7 cellular contexts compared by ENCODE assay signal in genomic region chr1:45467353-45467752, GRCh38. TPM values are rescaled to one million over a fixed set of nuclear protein-coding genes. Genes with fewer than 3 reads are reported as not detected.
A peak's percentile ranks its signal among the peaks of the same experiment; 100 is the strongest.
DNase-seq lines count a peak whose midpoint lies in the region; ATAC-seq, FAIRE-seq and TF ChIP-seq lines count a peak whose summit lies in the region.
"Not testable (repeated sequence)": the region's sequence is repeated elsewhere in the genome, so short reads cannot be mapped to it uniquely, and the experiment has no call there.

No MANE protein-coding gene starts in this region.

- not testable (repeated sequence) for H3K9me3 ChIP-seq in adrenal gland (replicated peaks in 1 of 3)

- not testable (repeated sequence) for TF ChIP-seq POLR2A in adrenal gland (IDR thresholded peaks at IDR 0.05)

- not testable (repeated sequence) for H3K27me3 Mint-ChIP-seq in memory B cell

- not testable (repeated sequence) for H3K27ac ChIP-seq in adrenal gland

- intact Hi-C loops in adrenal gland (cut with DNase I), result not testable (repeated sequence)

- DNase-seq in GM18507 (ENCODE audit: extremely low spot score, insufficient read length, low read depth), result not testable (repeated sequence)
- DNase-seq in adrenal gland (peak in 5 of 7 donors; percentile 27 to 53 (median 46)), memory B cell (ENCODE audit: low spot score in 2 of 2) (peak in 1 of 2 donors; percentile 28)

- H3K4me3 Mint-ChIP-seq in memory B cell, result peak overlapping the region; percentile 32

- not testable (repeated sequence) for H3K27me3 ChIP-seq in adrenal gland

- H3K4me1 ChIP-seq in adrenal gland (replicated peaks in 1 of 2), result not testable (repeated sequence)

- not testable (repeated sequence) for H3K4me3 ChIP-seq in adrenal gland

- H3K4me1 Mint-ChIP-seq in memory B cell, result peaks cover 22% of the 10 kb centered on the region

- not testable (repeated sequence) for H3K9me3 Mint-ChIP-seq in memory B cell

- not testable (repeated sequence) for H3K36me3 ChIP-seq in adrenal gland (replicated peaks in 1 of 2)

- ATAC-seq in GM19025 (IDR thresholded peaks at IDR 0.05; ENCODE audit: low read depth, unreplicated experiment), result peak; percentile 56
- ATAC-seq in GM21447 (IDR thresholded peaks at IDR 0.05; ENCODE audit: unreplicated experiment), result peak; percentile 65
- peak; percentile 65 for ATAC-seq in HG02759 (IDR thresholded peaks at IDR 0.05; ENCODE audit: unreplicated experiment)
- ATAC-seq in HG03442 (IDR thresholded peaks at IDR 0.05; ENCODE audit: unreplicated experiment), result peak; percentile 50
- peak; percentile 93 for ATAC-seq in memory B cell (ENCODE audit: low read depth)

- not testable (repeated sequence) for TF ChIP-seq CTCF in adrenal gland (IDR thresholded peaks at IDR 0.05)

- not testable (repeated sequence) for H3K27ac Mint-ChIP-seq in memory B cell

- H3K36me3 Mint-ChIP-seq in memory B cell, result peaks cover 19% of the 10 kb centered on the region

- FAIRE-seq in GM18507 (lab: Jason Lieb, UNC), result peak; percentile 86

- 77 to 86% (median 82%) methylated on average over 9 of the region's 9 CpGs for WGBS in adrenal gland, 4 donors

RNA-seq across cellular contexts. Expression of gene TESK2, which starts 23.6 kb away (rescaled TPM):
- total RNA-seq in adrenal gland, result 10 to 100 TPM in 1 of 8 donors, 1 to 10 TPM in 7; 1.1 to 21.4 (median 4.5) TPM
- polyA plus RNA-seq in adrenal gland, result 1 to 10 TPM; 1.2 to 3.6 (median 1.7) TPM

RNA-seq across cellular contexts. Expression of gene CCDC163, which starts 32.5 kb away (rescaled TPM):
- 1 to 10 TPM in 5 of 8 donors, under 1 TPM in 3; 0.24 to 8.9 (median 1.3) TPM for total RNA-seq in adrenal gland
- polyA plus RNA-seq in adrenal gland, result 1 to 10 TPM in 2 of 3 donors, under 1 TPM in 1; 0.48 to 9.2 (median 4.0) TPM

RNA-seq across cellular contexts. Expression of gene MMACHC, which starts 32.7 kb away (rescaled TPM):
- total RNA-seq in adrenal gland, result 10 to 100 TPM in 4 of 8 donors, 1 to 10 TPM in 4; 2.3 to 12.7 (median 9.6) TPM
- polyA plus RNA-seq in adrenal gland, result 10 to 100 TPM in 1 of 3 donors, 1 to 10 TPM in 2; 2.3 to 10.3 (median 3.1) TPM

RNA-seq across cellular contexts. Expression of gene PRDX1, which starts 54.3 kb away (rescaled TPM):
- 100 to 1,000 TPM; 343 to 519 (median 442) TPM for total RNA-seq in adrenal gland
- polyA plus RNA-seq in adrenal gland, result 100 to 1,000 TPM; 404 to 695 (median 559) TPM
